Comparison of ENCODE assay signal across 8 cellular contexts in genomic region chr17:63698886-63699637, GRCh38. TPM values are rescaled to one million over a fixed set of nuclear protein-coding genes. Genes with fewer than 3 reads are reported as not detected.
DNase-seq lines count a peak whose midpoint lies in the region; TF ChIP-seq lines count a peak whose summit lies in the region.

No MANE protein-coding gene starts in this region.

- H3K36me3 ChIP-seq in HUES48 (ENCODE audit: control insufficient read depth, insufficient read depth, low read length), result peaks cover 29% of the 10 kb centered on the region
- no peaks in the 10 kb centered on the region for H3K36me3 ChIP-seq in breast epithelium
- peaks cover 0 to 11% (median 6%) of the 10 kb centered on the region in 4 donors for H3K36me3 ChIP-seq in liver (ENCODE audit: control insufficient read depth in 4 of 4, insufficient read depth in 3 of 4, low read depth in 1 of 4, low read length in 3 of 4)

- 6% methylated on average over 45 of the region's 45 CpGs for WGBS in liver

- TF ChIP-seq CTCF in VCaP (conservative IDR thresholded peaks at IDR 0.05), result no peak
- no peak for TF ChIP-seq CTCF in breast epithelium (IDR thresholded peaks at IDR 0.05)
- no peak for TF ChIP-seq CTCF in liver (IDR thresholded peaks at IDR 0.05; ENCODE audit: low read depth, low read length, missing input control)

- peak overlapping the region; percentile 68 for H3K4me3 ChIP-seq in HUES48 (ENCODE audit: low read depth, low read length)
- H3K4me3 ChIP-seq in breast epithelium, result peak overlapping the region; percentile 54 to 69 (median 68)
- peak overlapping the region in 2 of 3 donors; percentile 47 to 66 for H3K4me3 ChIP-seq in liver (ENCODE audit: low read depth in 1 of 3, low read length in 3 of 3)

- H3K4me1 ChIP-seq in HUES48 (ENCODE audit: control insufficient read depth, insufficient read depth, low read length), result peaks cover 24% of the 10 kb centered on the region; the same call in 1 of the 2 replicates
- H3K4me1 ChIP-seq in breast epithelium, result peaks cover 0 to 8% of the 10 kb centered on the region in 2 donors
- H3K4me1 ChIP-seq in liver (ENCODE audit: control insufficient read depth in 4 of 4, insufficient read depth in 4 of 4, low read length in 3 of 4), result peaks cover 14 to 34% (median 21%) of the 10 kb centered on the region in 4 donors

- peak overlapping the region; percentile 67 for H3K27ac ChIP-seq in HUES48 (ENCODE audit: low read depth, low read length)
- peak overlapping the region; percentile 62; the same call in 1 of the 2 replicates for H3K27ac ChIP-seq in VCaP
- H3K27ac ChIP-seq in breast epithelium, result peak overlapping the region; percentile 52 to 65
- peak overlapping the region; percentile 29 to 54 for H3K27ac ChIP-seq in liver (ENCODE audit: low read depth in 1 of 2, low read length in 2 of 2)

- H3K9me3 ChIP-seq in HUES48 (ENCODE audit: control insufficient read depth, insufficient read depth, low read length), result no peaks in the 10 kb centered on the region
- no peaks in the 10 kb centered on the region for H3K9me3 ChIP-seq in breast epithelium
- H3K9me3 ChIP-seq in liver (ENCODE audit: control insufficient read depth in 4 of 4, low read length in 3 of 4), result no peaks in the 10 kb centered on the region

- no peak overlapping the region for H3K9ac ChIP-seq in HUES48 (ENCODE audit: low read depth, low read length)
- no peak overlapping the region for H3K9ac ChIP-seq in liver (ENCODE audit: low read depth in 1 of 2, low read length in 2 of 2)

- no peak for TF ChIP-seq RAD21 in liver (IDR thresholded peaks at IDR 0.05)

- H3K27me3 ChIP-seq in HUES48 (ENCODE audit: control insufficient read depth, insufficient read depth, low read length), result no peaks in the 10 kb centered on the region
- H3K27me3 ChIP-seq in breast epithelium, result no peaks in the 10 kb centered on the region
- no peaks in the 10 kb centered on the region for H3K27me3 ChIP-seq in liver (ENCODE audit: control insufficient read depth in 4 of 4, insufficient read depth in 4 of 4, low read length in 3 of 4)

- DNase-seq in NCI-H748 (lab: John Stamatoyannopoulos, UW; ENCODE audit: unreplicated experiment), result peak; percentile 56
- DNase-seq in NCI-H748 treated with DMSO at 0.1 percent for 48 hours (lab: John Stamatoyannopoulos, UW), result no peak
- no peak for DNase-seq in breast epithelium (ENCODE audit: low spot score in 2 of 2)
- DNase-seq in stimulated activated CD8-positive, alpha-beta memory T cell treated with anti-CD3 and anti-CD28 coated beads, Interleukin-12 subunit alpha, Interleukin-12 subunit beta, amount 100 ng/mL, for 1 hour (ENCODE audit: low read depth), result peak; percentile 79
- DNase-seq in cerebellum (ENCODE audit: low spot score), result no peak

- intact Hi-C loops in breast epithelium (cut with DNase I; ENCODE audit: low total_unique reads), result loop anchor here (1.0 to 5.0 kb wide), 2 partner anchors 18 to 138 kb away; no protein-coding TSS in a partner anchor

- no peak for TF ChIP-seq POLR2A in breast epithelium (IDR thresholded peaks at IDR 0.05)

TF ChIP-seq in liver, 16 proteins besides CTCF, POLR2A, EP300 and RAD21:
- TF ChIP-seq EGR1 (IDR thresholded peaks at IDR 0.05; ENCODE audit: low read depth in 2 of 2), result no peak
- no peak for TF ChIP-seq SP1 (IDR thresholded peaks at IDR 0.05)
- no peak for TF ChIP-seq MAX (IDR thresholded peaks at IDR 0.05)
- no peak for TF ChIP-seq NR2F2 (IDR thresholded peaks at IDR 0.05)
- TF ChIP-seq GABPA (IDR thresholded peaks at IDR 0.05 in 1 of 2, conservative IDR thresholded peaks at IDR 0.05 in 1 of 2), result no peak
- no peak for TF ChIP-seq HNF4A (conservative IDR thresholded peaks at IDR 0.05)
- TF ChIP-seq FOXA2 (IDR thresholded peaks at IDR 0.05), result no peak
- TF ChIP-seq REST (IDR thresholded peaks at IDR 0.05), result no peak
- no peak for TF ChIP-seq FOXA1 (IDR thresholded peaks at IDR 0.05)
- no peak for TF ChIP-seq HNF4G (IDR thresholded peaks at IDR 0.05)
- no peak for TF ChIP-seq ZBTB33 (IDR thresholded peaks at IDR 0.05)
- TF ChIP-seq JUND (IDR thresholded peaks at IDR 0.05), result no peak
- no peak for TF ChIP-seq RXRA (IDR thresholded peaks at IDR 0.05)
- no peak for TF ChIP-seq YY1 (IDR thresholded peaks at IDR 0.05)
- no peak for TF ChIP-seq TAF1 (conservative IDR thresholded peaks at IDR 0.05)
- no peak for TF ChIP-seq ATF3 (IDR thresholded peaks at IDR 0.05)

RNA-seq across cellular contexts. Expression of gene LIMD2, which starts 0.9 kb away (rescaled TPM):
- 10 to 100 TPM in 1 of 3 donors, 1 to 10 TPM in 2; 6.1 to 10.5 (median 7.2) TPM for total RNA-seq in breast epithelium
- total RNA-seq in liver, result 10 to 100 TPM in 1 of 2 donors, 1 to 10 TPM in 1; 6.2 to 24.2 TPM
- 1 to 10 TPM; 5.9 to 9.6 TPM for polyA plus RNA-seq in liver
- 11.5 TPM for total RNA-seq in cerebellum

RNA-seq across cellular contexts. Expression of gene STRADA, which starts 42.5 kb away (rescaled TPM):
- 10 to 100 TPM; 25.9 to 33.8 (median 26.2) TPM for total RNA-seq in breast epithelium
- total RNA-seq in liver, result 10 to 100 TPM in 1 of 2 donors, 1 to 10 TPM in 1; 7.8 to 17.9 TPM
- polyA plus RNA-seq in liver, result 1 to 10 TPM; 7.7 to 8.6 TPM
- 47.6 TPM for total RNA-seq in cerebellum

Comparison
In these comparisons a context has a peak if more than half of its experiments do, and no peak if none do; other contexts are left out.
1. DNase-seq: peak in NCI-H748 (single experiment) and stimulated activated CD8-positive, alpha-beta memory T cell treated with anti-CD3 and anti-CD28 coated beads, Interleukin-12 subunit alpha, Interleukin-12 subunit beta, amount 100 ng/mL, for 1 hour (single experiment); none in NCI-H748 treated with DMSO at 0.1 percent for 48 hours (single experiment), breast epithelium (0 of 2) and cerebellum (single experiment).
2. Peak in every context shown above with its lines, with median percentiles within 50 percentile points of each other: H3K27ac ChIP-seq and H3K4me3 ChIP-seq.